ENCODE assay signal across 9 cellular contexts in genomic region chr1:204685236-204686006, GRCh38. TPM values are rescaled to one million over a fixed set of nuclear protein-coding genes. Genes with fewer than 3 reads are reported as not detected.
DNase-seq lines count a peak whose midpoint lies in the region; ATAC-seq and TF ChIP-seq lines count a peak whose summit lies in the region.
"Had no signal": no experiment of that assay in that cellular context is flagged by ENCODE, and none has a peak within 500 bp of the region (broad histone marks: within the 10 kb centered on the region; RNA-seq: fewer than 3 reads in every experiment).

Gene LRRN2, minus strand, starts transcription at chr1:204685738. Its CDS starts 65,746 bp downstream, at chr1:204619992.

- peak within 1 kb of the TSS; percentile 40 for H3K4me3 ChIP-seq in epithelial cell of proximal tubule (ENCODE audit: low read depth, low read length)

- no peaks in the 10 kb centered on the region for H3K36me3 Mint-ChIP-seq in neural crest cell (ENCODE audit: low read depth)

- intact Hi-C loops in posterior vena cava (cut with DNase I): no loop called here

- H3K27me3 Mint-ChIP-seq in neural crest cell (ENCODE audit: low read depth): peaks cover 52% of the 10 kb centered on the region

- ATAC-seq in HG02588 (IDR thresholded peaks at IDR 0.05; ENCODE audit: unreplicated experiment) (no peak), GM18870 (IDR thresholded peaks at IDR 0.05; ENCODE audit: unreplicated experiment) (no peak)

- peaks cover 4% of the 10 kb centered on the region for H3K4me1 Mint-ChIP-seq in neural crest cell

- DNase-seq in Daoy (ENCODE audit: low read depth): peak; percentile 14
- peak; percentile 60 to 83 for DNase-seq in NCI-H446 (lab: John Stamatoyannopoulos, UW)
- no peak for DNase-seq in epithelial cell of proximal tubule (ENCODE audit: low read depth)
- peak; percentile 14 for DNase-seq in neural crest cell (ENCODE audit: low read depth, low spot score)
- DNase-seq in posterior vena cava (ENCODE audit: low spot score): no peak
- DNase-seq in COLO829 (ENCODE audit: low spot score): no peak

- H3K9me3 Mint-ChIP-seq in neural crest cell: no peaks in the 10 kb centered on the region

- H3K4me3 Mint-ChIP-seq in neural crest cell: peak within 1 kb of the TSS; percentile 88

- H3K27ac Mint-ChIP-seq in neural crest cell (ENCODE audit: unreplicated experiment): no peak within 1 kb of the TSS

- TF ChIP-seq CTCF in epithelial cell of proximal tubule (conservative IDR thresholded peaks at IDR 0.05; ENCODE audit: low read depth, low read length) (no peak), neural crest cell (conservative IDR thresholded peaks at IDR 0.05) (no peak)

RNA-seq across cellular contexts. Expression of gene LRRN2, which starts in this region (rescaled TPM):
- 0.36 and 0.69 TPM in 2 replicates for total RNA-seq in Daoy (2014; rRNA removed; shearing (Covaris generic))
- total RNA-seq in epithelial cell of proximal tubule: 1.1 and 5.4 TPM in 2 replicates
- 4.5 and 5.0 TPM in 2 replicates for total RNA-seq in neural crest cell
- total RNA-seq in posterior vena cava: 10 to 100 TPM in 1 of 2 donors, 1 to 10 TPM in 1; 8.9 to 13.6 TPM
- total RNA-seq: bronchial epithelial cell had no signal

Comparison
In these comparisons a context has a peak if more than half of its experiments do, and no peak if none do; other contexts are left out.
1. Peak in DNase-seq in Daoy; RNA of the gene not detected or under 1 TPM.
2. DNase-seq: peak in NCI-H446 (2 of 2) and neural crest cell (single experiment); none in epithelial cell of proximal tubule (single experiment), posterior vena cava (single experiment) and COLO829 (single experiment).